In genomic region chr5:10985711-10986110, GRCh38 we compare ENCODE assay signal across 28 cellular contexts.
DNase-seq lines count a peak whose midpoint lies in the region; ATAC-seq and TF ChIP-seq lines count a peak whose summit lies in the region.
"Had no signal": no experiment of that assay in that cellular context is flagged by ENCODE, and none has a peak within 500 bp of the region (broad histone marks: within the 10 kb centered on the region; RNA-seq: fewer than 3 reads in every experiment).

No MANE protein-coding gene starts in this region.

- peak; percentile 56 for ATAC-seq in GM18909 (IDR thresholded peaks at IDR 0.05; ENCODE audit: poor library complexity, unreplicated experiment)
- peak; percentile 51 for ATAC-seq in HG02759 (IDR thresholded peaks at IDR 0.05; ENCODE audit: unreplicated experiment)
- peak; percentile 57 for ATAC-seq in HG03442 (IDR thresholded peaks at IDR 0.05; ENCODE audit: unreplicated experiment)
- ATAC-seq in GM21526 (IDR thresholded peaks at IDR 0.05; ENCODE audit: low FRiP score, unreplicated experiment), result no peak
- ATAC-seq: gastroesophageal sphincter, left lobe of liver, sciatic nerve had no signal

- H3K4me3 ChIP-seq in GM12864 (ENCODE audit: low read depth, low read length), result no peak overlapping the region
- H3K4me3 ChIP-seq: gastroesophageal sphincter, Peyer's patch, thyroid gland, vagina had no signal

- TF ChIP-seq CTCF in GM12864 (IDR thresholded peaks at IDR 0.05; ENCODE audit: low read depth, low read length, missing control alignments), result no peak

- DNase-seq in GM12864 (ENCODE audit: low read depth) (peak; percentile 2), NCI-H146 treated with DMSO at 0.1 percent for 48 hours (lab: John Stamatoyannopoulos, UW; ENCODE audit: unreplicated experiment) (no peak), SK-N-DZ (ENCODE audit: low spot score) (no peak)
- DNase-seq in stimulated activated CD4-positive, alpha-beta T cell treated with anti-CD3 and anti-CD28 coated beads, Interleukin-4, amount 100 ng/mL, for 1 hour, result no peak
- DNase-seq: activated CD4-positive, alpha-beta T cell treated with anti-CD3 and anti-CD28 coated beads, Interleukin-2, amount 10 ng/mL, durations not matched to agents 7 days and 5 days; activated gamma-delta T cell; activated T-cell treated with anti-CD3 and anti-CD28 coated beads, Interleukin-2, amount 50 U/mL, for 24 hours; caudate nucleus; DMS79 treated with DMSO at 0.1 percent for 48 hours; endodermal cell; GF-D8; H7; hypothalamus; NCI-H1048; NCI-H187 treated with DMSO at 0.1 percent for 48 hours; NCI-H526; Peyer's patch; SIG-M5; stimulated activated CD4-positive, alpha-beta T cell treated with anti-CD3 and anti-CD28 coated beads, Interleukin-15, amount 100 ng/mL, for 24 hours had no signal
